12 cellular contexts compared by ENCODE assay signal in the genomic region with DNA sequence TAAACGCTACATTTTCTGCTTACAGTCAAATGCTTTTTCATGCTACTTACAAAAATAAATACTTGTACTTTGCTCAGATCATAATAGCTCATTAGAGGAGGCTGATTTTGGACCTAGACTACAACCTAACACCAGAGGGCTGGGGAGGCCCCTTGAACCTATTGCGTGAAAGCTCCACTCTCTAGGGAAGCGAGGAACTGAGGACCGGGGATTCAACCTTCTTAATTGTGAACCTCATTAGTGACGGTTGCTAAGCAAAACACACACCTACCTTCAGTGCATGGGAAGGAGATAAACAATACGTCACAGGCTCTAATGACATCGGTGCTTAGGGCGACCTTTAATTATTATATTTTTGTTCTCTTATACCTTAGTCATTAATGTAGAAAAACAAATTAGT.
"Had no signal": no experiment of that assay in that cellular context is flagged by ENCODE, and none has a peak within 500 bp of the region (broad histone marks: within the 10 kb centered on the region; RNA-seq: fewer than 3 reads in every experiment).

No MANE protein-coding gene starts in this region.

- DNase-seq: activated CD4-positive, alpha-beta T cell treated with anti-CD3 and anti-CD28 coated beads for 36 hours; activated CD4-positive, alpha-beta T cell treated with anti-CD3 and anti-CD28 coated beads, Interleukin-2, amount 50 U/mL, for 48 hours; activated naive CD4-positive, alpha-beta T cell; activated naive CD8-positive, alpha-beta T cell treated with anti-CD3 and anti-CD28 coated beads for 36 hours; amniotic stem cell; effector memory CD8-positive, alpha-beta T cell; hypothalamus; lower lobe of right lung; stimulated activated CD8-positive, alpha-beta memory T cell treated with anti-CD3 and anti-CD28 coated beads, Interleukin-4, amount 100 ng/mL, for 48 hours; stimulated activated naive CD4-positive, alpha-beta T cell; thyroid gland had no signal

- H3K9me3 ChIP-seq: lower lobe of right lung, thyroid gland had no signal

- H3K4me1 ChIP-seq: lower lobe of right lung, parathyroid adenoma, thyroid gland had no signal

- H3K27me3 ChIP-seq: thyroid gland had no signal

- H3K9ac ChIP-seq: parathyroid adenoma had no signal

- H3K4me3 ChIP-seq: lower lobe of right lung, thyroid gland had no signal

- H3K36me3 ChIP-seq: lower lobe of right lung, thyroid gland had no signal
